10 cellular contexts compared by ENCODE assay signal in genomic region chr5:167861134-167861930, GRCh38.
DNase-seq lines count a peak whose midpoint lies in the region; ATAC-seq and TF ChIP-seq lines count a peak whose summit lies in the region.
"Had no signal": no experiment of that assay in that cellular context is flagged by ENCODE, and none has a peak within 500 bp of the region (broad histone marks: within the 10 kb centered on the region; RNA-seq: fewer than 3 reads in every experiment).

No MANE protein-coding gene starts in this region.

- POLR2A ChIA-PET in activated CD4-positive, alpha-beta T cell treated with anti-CD3 and anti-CD28 coated beads, Interleukin-2, amount 10 ng/mL, durations not matched to agents 7 days and 5 days (lab: Charles Lee) = no interaction called here

- ATAC-seq in sciatic nerve = peak; percentile 41
- no peak for ATAC-seq in HG02763 (IDR thresholded peaks at IDR 0.05; ENCODE audit: unreplicated experiment)
- no peak for ATAC-seq in HG03159 (IDR thresholded peaks at IDR 0.05; ENCODE audit: unreplicated experiment)

- H3K4me1 Mint-ChIP-seq in activated CD4-positive, alpha-beta T cell treated with anti-CD3 and anti-CD28 coated beads, Interleukin-2, amount 10 ng/mL, durations not matched to agents 7 days and 5 days = no peaks in the 10 kb centered on the region
- no peaks in the 10 kb centered on the region for H3K4me1 Mint-ChIP-seq in endothelial cell (ENCODE audit: unreplicated experiment)

- peak; percentile 7 for DNase-seq in activated CD4-positive, alpha-beta T cell treated with anti-CD3 and anti-CD28 coated beads, Interleukin-2, amount 10 ng/mL, durations not matched to agents 7 days and 5 days
- DNase-seq in activated CD4-positive, alpha-beta T cell treated with anti-CD3 and anti-CD28 coated beads for 1 hour = no peak
- DNase-seq in NCI-H82 treated with DMSO at 0.1 percent for 48 hours (lab: John Stamatoyannopoulos, UW; ENCODE audit: unreplicated experiment) (peak; percentile 56), endothelial cell (ENCODE audit: low spot score) (peak; percentile 62), sciatic nerve (ENCODE audit: low spot score) (peak; percentile 59), COLO668 (lab: John Stamatoyannopoulos, UW; ENCODE audit: unreplicated experiment) (no peak)
- DNase-seq: activated naive CD4-positive, alpha-beta T cell treated with anti-CD3 and anti-CD28 coated beads for 36 hours; small intestine had no signal

- H3K36me3 Mint-ChIP-seq in activated CD4-positive, alpha-beta T cell treated with anti-CD3 and anti-CD28 coated beads, Interleukin-2, amount 10 ng/mL, durations not matched to agents 7 days and 5 days (ENCODE audit: low read depth) = no peaks in the 10 kb centered on the region
- H3K36me3 Mint-ChIP-seq in endothelial cell (ENCODE audit: low read depth, unreplicated experiment) = peaks cover 4% of the 10 kb centered on the region

- no peaks in the 10 kb centered on the region for H3K27me3 Mint-ChIP-seq in activated CD4-positive, alpha-beta T cell treated with anti-CD3 and anti-CD28 coated beads, Interleukin-2, amount 10 ng/mL, durations not matched to agents 7 days and 5 days
- H3K27me3 Mint-ChIP-seq in endothelial cell (ENCODE audit: unreplicated experiment) = peaks cover 5% of the 10 kb centered on the region

- CTCF ChIA-PET in activated CD4-positive, alpha-beta T cell treated with anti-CD3 and anti-CD28 coated beads, Interleukin-2, amount 10 ng/mL, durations not matched to agents 7 days and 5 days (lab: Charles Lee) = no interaction called here

- TF ChIP-seq CTCF in endothelial cell (IDR thresholded peaks at IDR 0.05; ENCODE audit: unreplicated experiment) = no peak

- no peak overlapping the region for H3K27ac Mint-ChIP-seq in activated CD4-positive, alpha-beta T cell treated with anti-CD3 and anti-CD28 coated beads, Interleukin-2, amount 10 ng/mL, durations not matched to agents 7 days and 5 days
- H3K27ac Mint-ChIP-seq in endothelial cell (ENCODE audit: unreplicated experiment) = no peak overlapping the region
- H3K27ac Mint-ChIP-seq: activated naive CD4-positive, alpha-beta T cell treated with anti-CD3 and anti-CD28 coated beads for 36 hours had no signal

- intact Hi-C loops in sciatic nerve (cut with DNase I) = no loop called here

- peaks cover 2% of the 10 kb centered on the region for H3K9me3 Mint-ChIP-seq in activated CD4-positive, alpha-beta T cell treated with anti-CD3 and anti-CD28 coated beads, Interleukin-2, amount 10 ng/mL, durations not matched to agents 7 days and 5 days
- H3K9me3 Mint-ChIP-seq in endothelial cell (ENCODE audit: unreplicated experiment) = peaks cover 4% of the 10 kb centered on the region

- H3K4me3 Mint-ChIP-seq in activated CD4-positive, alpha-beta T cell treated with anti-CD3 and anti-CD28 coated beads, Interleukin-2, amount 10 ng/mL, durations not matched to agents 7 days and 5 days = no peak overlapping the region
- H3K4me3 Mint-ChIP-seq in endothelial cell (ENCODE audit: unreplicated experiment) = no peak overlapping the region
- H3K4me3 Mint-ChIP-seq: activated naive CD4-positive, alpha-beta T cell treated with anti-CD3 and anti-CD28 coated beads for 36 hours had no signal

Comparison
In these comparisons a context has a peak if more than half of its experiments do, and no peak if none do; other contexts are left out.
1. DNase-seq: peak in activated CD4-positive, alpha-beta T cell treated with anti-CD3 and anti-CD28 coated beads, Interleukin-2, amount 10 ng/mL, durations not matched to agents 7 days and 5 days (single experiment), NCI-H82 treated with DMSO at 0.1 percent for 48 hours (single experiment), endothelial cell (single experiment) and sciatic nerve (single experiment); none in activated CD4-positive, alpha-beta T cell treated with anti-CD3 and anti-CD28 coated beads for 1 hour (single experiment) and COLO668 (single experiment).